In the genomic region with DNA sequence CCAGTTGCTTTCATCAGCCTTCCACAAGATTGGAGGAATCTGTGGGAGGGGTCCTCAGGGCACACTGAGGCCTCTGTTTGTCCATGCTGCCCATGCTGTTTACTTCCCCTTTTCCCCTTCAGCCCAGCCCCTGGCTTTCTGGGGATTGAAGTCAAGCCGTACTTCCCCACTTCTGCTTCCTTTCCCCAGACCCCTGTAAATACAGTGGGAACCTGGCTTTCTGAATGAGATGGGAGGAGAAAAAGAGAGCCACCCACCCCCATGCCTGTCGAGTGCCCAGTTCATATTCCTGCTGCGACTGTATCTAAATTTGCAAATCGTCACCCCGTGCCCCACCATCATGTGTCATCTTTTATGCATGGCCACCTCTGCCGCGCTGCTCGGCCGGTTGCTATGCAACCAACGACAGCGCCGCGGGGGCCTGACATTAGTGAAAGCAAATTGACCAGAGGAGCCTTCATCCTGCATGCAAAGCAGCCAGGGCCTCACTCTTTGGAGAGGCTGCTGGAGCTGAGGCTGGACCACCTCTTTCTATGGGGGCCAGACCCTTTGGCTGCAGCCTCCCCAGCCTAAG, we compare ENCODE assay signal across 8 cellular contexts.
A peak's percentile ranks its signal among the peaks of the same experiment; 100 is the strongest.
DNase-seq lines count a peak whose midpoint lies in the region; ATAC-seq lines count a peak whose summit lies in the region.

No MANE protein-coding gene starts in this region.

- peaks cover 4% of the 10 kb centered on the region; the same call in 1 of the 2 replicates for H3K27me3 ChIP-seq in iPS-20b (ENCODE audit: insufficient read depth, low read length)

- H3K27ac ChIP-seq in iPS-20b (ENCODE audit: low read length), result no peak overlapping the region

- no peaks in the 10 kb centered on the region for H3K36me3 ChIP-seq in iPS-20b (ENCODE audit: insufficient read depth, low read depth, low read length)

- H3K9me3 ChIP-seq in iPS-20b (ENCODE audit: insufficient read depth, low read depth, low read length), result no peaks in the 10 kb centered on the region

- H3K9ac ChIP-seq in iPS-20b (ENCODE audit: low read depth, low read length), result no peak overlapping the region

- DNase-seq in NCI-H2081 treated with DMSO at 0.1 percent for 48 hours (lab: John Stamatoyannopoulos, UW), result peak; percentile 63
- DNase-seq in activated gamma-delta T cell treated with Interleukin-2 at 50 U/mL for 16 hours, result no peak
- no peak for DNase-seq in GF-D8 (lab: John Stamatoyannopoulos, UW)
- DNase-seq in D341Med (ENCODE audit: low spot score), result no peak

- H3K4me1 ChIP-seq in iPS-20b (ENCODE audit: insufficient read depth, low read length), result peaks cover 10% of the 10 kb centered on the region; the same call in 1 of the 2 replicates

- peak overlapping the region; percentile 53; the same call in 1 of the 2 replicates for H3K4me3 ChIP-seq in iPS-20b (ENCODE audit: low read length)

- peak; percentile 90 for ATAC-seq in GM18519 (IDR thresholded peaks at IDR 0.05; ENCODE audit: low FRiP score, unreplicated experiment)
- ATAC-seq in HG02759 (IDR thresholded peaks at IDR 0.05; ENCODE audit: unreplicated experiment), result peak; percentile 93
- no peak for ATAC-seq in GM18873 (IDR thresholded peaks at IDR 0.05; ENCODE audit: low FRiP score, unreplicated experiment)
